1 cellular context compared by ENCODE assay signal in genomic region chr1:68178821-68179490, GRCh38.
TF ChIP-seq lines count a peak whose summit lies in the region.

No MANE protein-coding gene starts in this region.

TF ChIP-seq in SK-N-SH, 30 proteins besides CTCF, POLR2A, EP300 and RAD21 (continued from another document):
- no peak for TF ChIP-seq RXRA (IDR thresholded peaks at IDR 0.05; ENCODE audit: borderline replicate concordance, low read depth)
- peak; percentile 82 for TF ChIP-seq MEF2A (IDR thresholded peaks at IDR 0.05; ENCODE audit: borderline replicate concordance, low read depth)
- TF ChIP-seq MXI1 (IDR thresholded peaks at IDR 0.05; ENCODE audit: low read depth, low read length), result no peak
- peak; percentile 28; the same call in 1 of the 2 replicates for TF ChIP-seq PBX3 (IDR thresholded peaks at IDR 0.05)
- 0 out of 2 replicates have a peak, but pooled peaks have one; percentile 21 for TF ChIP-seq NFIC (IDR thresholded peaks at IDR 0.05; ENCODE audit: borderline replicate concordance)
- peak; percentile 55; the same call in 1 of the 2 replicates for TF ChIP-seq FOSL2 (IDR thresholded peaks at IDR 0.05; ENCODE audit: borderline replicate concordance, low read depth)
- TF ChIP-seq TCF12 (IDR thresholded peaks at IDR 0.05), result peak; percentile 34; the same call in 1 of the 2 replicates
- peak; percentile 6; the same call in 1 of the 2 replicates for TF ChIP-seq JUND (IDR thresholded peaks at IDR 0.05)
